Comparison of ENCODE assay signal across 21 cellular contexts in the genomic region with DNA sequence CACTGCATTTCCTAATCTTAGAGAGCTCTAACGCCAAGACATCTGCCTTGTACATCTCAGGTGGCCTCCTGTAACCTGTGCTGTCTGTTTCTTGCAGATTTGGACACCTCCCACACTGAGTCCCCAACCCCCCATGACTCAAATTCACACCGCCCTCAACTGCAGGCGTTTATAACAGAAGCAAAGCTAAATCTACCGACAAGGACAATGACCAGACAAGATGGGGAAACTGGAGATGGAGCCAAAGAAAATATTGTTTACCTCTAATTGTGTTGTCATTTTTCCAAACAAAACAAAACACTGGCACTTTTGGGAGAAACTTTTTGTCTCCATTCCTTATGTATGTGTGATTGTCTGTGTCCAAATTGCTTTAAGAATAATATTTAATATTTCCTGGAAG.
DNase-seq lines count a peak whose midpoint lies in the region; ATAC-seq and TF ChIP-seq lines count a peak whose summit lies in the region.
"Had no signal": no experiment of that assay in that cellular context is flagged by ENCODE, and none has a peak within 500 bp of the region (broad histone marks: within the 10 kb centered on the region; RNA-seq: fewer than 3 reads in every experiment).

No MANE protein-coding gene starts in this region.

- H3K36me3 ChIP-seq in ascending aorta (no peaks in the 10 kb centered on the region), esophagus muscularis mucosa (no peaks in the 10 kb centered on the region), testis (ENCODE audit: low read depth, missing control alignments) (no peaks in the 10 kb centered on the region)

- no peaks in the 10 kb centered on the region for H3K9me3 ChIP-seq in ascending aorta
- peaks cover 0 to 7% (median 6%) of the 10 kb centered on the region in 4 donors for H3K9me3 ChIP-seq in esophagus muscularis mucosa
- no peaks in the 10 kb centered on the region for H3K9me3 ChIP-seq in testis

- H3K9me3 Mint-ChIP-seq in osteocyte (ENCODE audit: unreplicated experiment), result peaks cover 9% of the 10 kb centered on the region

- peaks cover 16% of the 10 kb centered on the region for H3K36me3 Mint-ChIP-seq in osteocyte (ENCODE audit: unreplicated experiment)
- H3K36me3 Mint-ChIP-seq: CD4-positive, alpha-beta memory T cell had no signal

- intact Hi-C loops in ascending aorta (cut with DNase I), result no loop called here
- intact Hi-C loops in esophagus muscularis mucosa (cut with DNase I), result no loop called here
- intact Hi-C loops in testis (cut with DNase I; ENCODE audit: low total_unique reads), result no loop called here

- DNase-seq in EH (ENCODE audit: low read depth) (peak; percentile 11), ascending aorta (ENCODE audit: low spot score in 2 of 2) (no peak), esophagus muscularis mucosa (ENCODE audit: extremely low spot score) (peak; percentile 47), osteocyte (ENCODE audit: extremely low spot score, unreplicated experiment) (no peak), RPMI8226 (no peak), testis (no peak)
- DNase-seq: C1 segment of cervical spinal cord; CD4-positive, alpha-beta memory T cell; COR-L47; DMS 273 treated with DMSO at 0.1 percent for 48 hours; DMS79 treated with DMSO at 0.1 percent for 48 hours; Karpas-422; MV-4-11; NCI-H1105; NCI-H1436 treated with DMSO at 0.1 percent for 48 hours; NCI-H1930; NCI-H524 treated with DMSO at 0.1 percent for 48 hours; PC-9; Right ventricle myocardium superior had no signal

- no peak for TF ChIP-seq EP300 in esophagus muscularis mucosa (IDR thresholded peaks at IDR 0.05)

- H3K27me3 Mint-ChIP-seq in osteocyte (ENCODE audit: unreplicated experiment), result no peaks in the 10 kb centered on the region

- H3K4me1 ChIP-seq in ascending aorta, result peaks cover 0 to 21% of the 10 kb centered on the region in 2 donors
- no peaks in the 10 kb centered on the region for H3K4me1 ChIP-seq in esophagus muscularis mucosa
- no peaks in the 10 kb centered on the region for H3K4me1 ChIP-seq in testis

- peaks cover 57% of the 10 kb centered on the region for H3K4me1 Mint-ChIP-seq in osteocyte (ENCODE audit: unreplicated experiment)
- H3K4me1 Mint-ChIP-seq: CD4-positive, alpha-beta memory T cell had no signal

- H3K4me3 Mint-ChIP-seq in osteocyte (ENCODE audit: unreplicated experiment), result no peak overlapping the region
- H3K4me3 Mint-ChIP-seq: CD4-positive, alpha-beta memory T cell had no signal

- WGBS in esophagus muscularis mucosa, result 75% methylated on average over 4 of the region's 4 CpGs
- 61 to 64% methylated on average over 4 of the region's 4 CpGs for WGBS in testis, 2 donors

- peak overlapping the region; percentile 77 for H3K27ac Mint-ChIP-seq in osteocyte (ENCODE audit: unreplicated experiment)
- H3K27ac Mint-ChIP-seq: CD4-positive, alpha-beta memory T cell had no signal

- no peaks in the 10 kb centered on the region for H3K27me3 ChIP-seq in ascending aorta
- peaks cover 0 to 5% (median 0%) of the 10 kb centered on the region in 4 donors for H3K27me3 ChIP-seq in esophagus muscularis mucosa
- H3K27me3 ChIP-seq in testis, result no peaks in the 10 kb centered on the region

- no peak for ATAC-seq in GM21526 (IDR thresholded peaks at IDR 0.05; ENCODE audit: low FRiP score, unreplicated experiment)
- ATAC-seq: A549 had no signal

- H3K4me3 ChIP-seq in ascending aorta (no peak overlapping the region), esophagus muscularis mucosa (no peak overlapping the region), testis (no peak overlapping the region)
- H3K4me3 ChIP-seq: A549, PC-9 had no signal

- TF ChIP-seq CTCF in ascending aorta (IDR thresholded peaks at IDR 0.05) (no peak), esophagus muscularis mucosa (IDR thresholded peaks at IDR 0.05) (no peak), osteocyte (IDR thresholded peaks at IDR 0.05) (no peak), testis (IDR thresholded peaks at IDR 0.05) (no peak)

- TF ChIP-seq POLR2A in esophagus muscularis mucosa (IDR thresholded peaks at IDR 0.05; ENCODE audit: low read depth), result no peak
- no peak for TF ChIP-seq POLR2A in testis (IDR thresholded peaks at IDR 0.05)

- H3K27ac ChIP-seq in ascending aorta, result peak overlapping the region; percentile 63 to 66
- H3K27ac ChIP-seq in esophagus muscularis mucosa (replicated peaks in 1 of 4), result no peak overlapping the region
- H3K27ac ChIP-seq in testis, result no peak overlapping the region
- H3K27ac ChIP-seq: A549, PC-9 had no signal

Comparison
In these comparisons a context has a peak if more than half of its experiments do, and no peak if none do; other contexts are left out.
1. DNase-seq: peak in EH (single experiment) and esophagus muscularis mucosa (single experiment); none in ascending aorta (0 of 2), osteocyte (single experiment), RPMI8226 (single experiment) and testis (single experiment).
2. H3K27ac ChIP-seq: peak in ascending aorta (2 of 2); none in esophagus muscularis mucosa (0 of 4) and testis (0 of 2).